ENCODE assay signal across 9 cellular contexts in genomic region chr7:11427686-11428273, GRCh38.
DNase-seq lines count a peak whose midpoint lies in the region; ATAC-seq and TF ChIP-seq lines count a peak whose summit lies in the region.
"Had no signal": no experiment of that assay in that cellular context is flagged by ENCODE, and none has a peak within 500 bp of the region (broad histone marks: within the 10 kb centered on the region; RNA-seq: fewer than 3 reads in every experiment).

No MANE protein-coding gene starts in this region.

- no peaks in the 10 kb centered on the region for H3K4me1 Mint-ChIP-seq in Caco-2 (ENCODE audit: low read depth, unreplicated experiment)

- H3K36me3 ChIP-seq in Caco-2 (ENCODE audit: control insufficient read depth, insufficient read depth, low read length) (no peaks in the 10 kb centered on the region), ovary (no peaks in the 10 kb centered on the region)
- H3K36me3 ChIP-seq: neutrophil had no signal

- intact Hi-C loops in Caco-2 (cut with micrococcal nuclease; ENCODE audit: unreplicated experiment) (loop anchor here (1.0 to 5.0 kb wide), 5 partner anchors 55 to 1065 kb away; partner anchors contain the start of gene THSD7A), ovary (cut with DNase I) (no loop called here)

- no peaks in the 10 kb centered on the region for H3K9me3 Mint-ChIP-seq in Caco-2 (ENCODE audit: unreplicated experiment)

- no peak overlapping the region for H3K4me3 ChIP-seq in Caco-2 (ENCODE audit: low read depth, low read length)
- no peak overlapping the region for H3K4me3 ChIP-seq in ovary

- no TSS peak for BruUV-seq in Caco-2 (replicated peaks; lab: Mats Ljungman, UMichigan)

- WGBS in ovary, 3 donors: 0% methylated on average over 1 of the region's 1 CpG

- TF ChIP-seq CTCF in Caco-2 (IDR thresholded peaks at IDR 0.05; ENCODE audit: insufficient read depth in 1 of 2, low read depth in 1 of 2, low read length in 1 of 2, severe bottlenecking in 1 of 2, unreplicated experiment in 1 of 2) (peak; percentile 72 to 78), ovary (IDR thresholded peaks at IDR 0.05) (peak in 2 of 3 donors; percentile 32 to 35)

- no peaks in the 10 kb centered on the region for H3K36me3 Mint-ChIP-seq in Caco-2 (ENCODE audit: insufficient read depth, unreplicated experiment)

- DNase-seq in Caco-2 (peak in 1 of 2 experiments; percentile 24), Kasumi-1 (lab: John Stamatoyannopoulos, UW) (peak; percentile 30 to 45), RPMI7951 (ENCODE audit: low read depth) (peak; percentile 36), erythroblast (lab: John Stamatoyannopoulos, UW) (peak; percentile 67 to 76), ovary (no peak), GOT3 (lab: John Stamatoyannopoulos, UW) (no peak), activated gamma-delta T cell (lab: John Stamatoyannopoulos, UW) (no peak)

- TF ChIP-seq POLR2A in erythroblast (IDR thresholded peaks at IDR 0.05; ENCODE audit: low read length) (no peak), ovary (IDR thresholded peaks at IDR 0.05) (no peak)

- peak; percentile 69 for ATAC-seq in GM19455 (IDR thresholded peaks at IDR 0.05; ENCODE audit: unreplicated experiment)

- CTCF ChIA-PET in Caco-2 (lab: Charles Lee): no interaction called here

- H3K9me3 ChIP-seq in Caco-2 (no peaks in the 10 kb centered on the region), ovary (no peaks in the 10 kb centered on the region)
- H3K9me3 ChIP-seq: neutrophil had no signal

- H3K4me1 ChIP-seq in Caco-2 (no peaks in the 10 kb centered on the region), ovary (ENCODE audit: insufficient read depth) (no peaks in the 10 kb centered on the region)

- POLR2A ChIA-PET in Caco-2 (lab: Charles Lee): no interaction called here

- no peak overlapping the region for H3K4me3 Mint-ChIP-seq in Caco-2 (ENCODE audit: unreplicated experiment)

- no peak overlapping the region for H3K27ac Mint-ChIP-seq in Caco-2 (ENCODE audit: unreplicated experiment)

- H3K27me3 ChIP-seq in Caco-2 (replicated peaks; ENCODE audit: control insufficient read depth, insufficient read depth, low read length) (no peaks in the 10 kb centered on the region), ovary (no peaks in the 10 kb centered on the region)
- H3K27me3 ChIP-seq: neutrophil had no signal

- H3K27ac ChIP-seq in ovary: no peak overlapping the region
- H3K27ac ChIP-seq: neutrophil had no signal

- no peaks in the 10 kb centered on the region for H3K27me3 Mint-ChIP-seq in Caco-2 (ENCODE audit: insufficient read depth, unreplicated experiment)

- no peak for TF ChIP-seq EP300 in ovary (IDR thresholded peaks at IDR 0.05)

Comparison
In these comparisons a context has a peak if more than half of its experiments do, and no peak if none do; other contexts are left out.
1. DNase-seq: peak in Kasumi-1 (2 of 2), RPMI7951 (single experiment) and erythroblast (2 of 2); none in ovary (0 of 5), GOT3 (single experiment) and activated gamma-delta T cell (single experiment).